In the genomic region with DNA sequence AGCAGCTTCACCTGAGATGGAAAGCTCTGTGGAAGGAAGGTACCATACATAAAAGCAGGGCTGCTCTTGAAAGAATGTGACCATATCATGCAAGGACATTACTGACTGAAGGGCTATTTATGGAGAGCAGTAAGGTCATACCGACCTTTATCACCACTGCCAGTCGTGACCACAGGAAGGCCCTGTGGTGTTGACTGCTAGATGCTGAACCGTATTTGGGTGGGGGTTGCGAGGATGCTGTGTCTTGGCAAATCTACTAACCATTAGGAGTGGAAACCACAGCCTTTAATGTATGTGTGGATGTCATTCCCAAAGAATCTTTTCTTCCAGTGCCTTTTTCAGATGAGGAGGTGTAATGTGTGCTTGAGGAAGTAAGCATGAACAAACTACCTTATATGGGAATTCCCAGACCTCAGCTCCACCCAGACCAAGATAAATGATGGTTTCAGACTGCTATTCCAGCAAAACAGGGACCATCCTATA, we compare ENCODE assay signal across 7 cellular contexts.
DNase-seq lines count a peak whose midpoint lies in the region; ATAC-seq and TF ChIP-seq lines count a peak whose summit lies in the region.

No MANE protein-coding gene starts in this region.

- no peak for TF ChIP-seq CTCF in esophagus squamous epithelium (IDR thresholded peaks at IDR 0.05)

- in situ Hi-C loops in SK-MEL-5 (cut with HindIII; ENCODE audit: low pct_unique_long_range_greater_than_20kb, low sequenced_read_pairs), result no loop called here

- intact Hi-C loops in esophagus squamous epithelium (cut with DNase I), result no loop called here

- peak overlapping the region; percentile 3 for H3K9ac ChIP-seq in rectal smooth muscle tissue (ENCODE audit: low read length)

- H3K4me1 ChIP-seq in esophagus squamous epithelium (peaks cover 0 to 42% (median 22%) of the 10 kb centered on the region in 3 donors), rectal smooth muscle tissue (ENCODE audit: control insufficient read depth, insufficient read depth, low read length) (peaks cover 30% of the 10 kb centered on the region)

- H3K36me3 ChIP-seq in esophagus squamous epithelium (no peaks in the 10 kb centered on the region), rectal smooth muscle tissue (ENCODE audit: control insufficient read depth, insufficient read depth, low read length) (no peaks in the 10 kb centered on the region)

- H3K27me3 ChIP-seq in esophagus squamous epithelium (no peaks in the 10 kb centered on the region), rectal smooth muscle tissue (ENCODE audit: control insufficient read depth, insufficient read depth, low read length) (no peaks in the 10 kb centered on the region)

- H3K4me3 ChIP-seq in esophagus squamous epithelium (no peak overlapping the region), rectal smooth muscle tissue (ENCODE audit: low read length) (no peak overlapping the region)

- DNase-seq in SK-MEL-5 (ENCODE audit: low read depth, low spot score) (peak; percentile 82), esophagus squamous epithelium (lab: John Stamatoyannopoulos, UW) (no peak), NCI-H82 treated with DMSO at 0.1 percent for 48 hours (lab: John Stamatoyannopoulos, UW; ENCODE audit: unreplicated experiment) (no peak), cortex of kidney (lab: John Stamatoyannopoulos, UW) (no peak)

- H3K9me3 ChIP-seq in esophagus squamous epithelium, result no peaks in the 10 kb centered on the region

- ATAC-seq in GM18868 (IDR thresholded peaks at IDR 0.05; ENCODE audit: unreplicated experiment), result peak; percentile 24
- ATAC-seq in HG03103 (IDR thresholded peaks at IDR 0.05; ENCODE audit: low read depth, unreplicated experiment), result peak; percentile 35

- WGBS in esophagus squamous epithelium, 2 donors, result 34 to 65% methylated on average over 4 of the region's 4 CpGs

- H3K27ac ChIP-seq in esophagus squamous epithelium (peak overlapping the region; percentile 60 to 69 (median 64)), rectal smooth muscle tissue (ENCODE audit: low read depth, low read length) (peak overlapping the region; percentile 75)

- TF ChIP-seq POLR2A in esophagus squamous epithelium (IDR thresholded peaks at IDR 0.05), result no peak
